In genomic region chr6:136921521-136921935, GRCh38 we compare ENCODE assay signal across 8 cellular contexts. TPM values are rescaled to one million over a fixed set of nuclear protein-coding genes. Genes with fewer than 3 reads are reported as not detected.
DNase-seq lines count a peak whose midpoint lies in the region; ATAC-seq, FAIRE-seq and TF ChIP-seq lines count a peak whose summit lies in the region.

No MANE protein-coding gene starts in this region.

- 0 to 2% (median 1%) methylated on average over 5 to 47 of the region's 47 CpGs for WGBS in stomach, 5 donors

- TF ChIP-seq EP300 in stomach (IDR thresholded peaks at IDR 0.05) = no peak

- no peak for FAIRE-seq in kidney (lab: Jason Lieb, UNC)

- TF ChIP-seq CTCF in astrocyte of the spinal cord (IDR thresholded peaks at IDR 0.05; ENCODE audit: low read depth, low read length) = no peak
- no peak for TF ChIP-seq CTCF in kidney (IDR thresholded peaks at IDR 0.05; ENCODE audit: borderline replicate concordance, extremely low read depth, insufficient read depth)
- no peak for TF ChIP-seq CTCF in stomach (IDR thresholded peaks at IDR 0.05)

- no peaks in the 10 kb centered on the region for H3K36me3 ChIP-seq in kidney (ENCODE audit: control insufficient read depth in 1 of 2, insufficient read depth in 2 of 2, low read length in 2 of 2)
- peaks cover 0 to 6% (median 0%) of the 10 kb centered on the region in 4 donors for H3K36me3 ChIP-seq in stomach

- ATAC-seq in HG03108 (IDR thresholded peaks at IDR 0.05; ENCODE audit: unreplicated experiment) (no peak), HG03442 (IDR thresholded peaks at IDR 0.05; ENCODE audit: unreplicated experiment) (no peak)

- H3K4me1 ChIP-seq in kidney (ENCODE audit: control insufficient read depth in 1 of 2, insufficient read depth in 1 of 2, low read depth in 1 of 2, low read length in 2 of 2) (peaks cover 10 to 16% of the 10 kb centered on the region in 2 donors), stomach (peaks cover 38 to 39% (median 39%) of the 10 kb centered on the region in 4 donors)

- intact Hi-C loops in kidney (cut with DNase I) = no loop called here
- intact Hi-C loops in stomach (cut with DNase I; ENCODE audit: low total_unique reads) = no loop called here

- DNase-seq in EL (peak; percentile 30), HuH-7.5 (ENCODE audit: low spot score) (peak; percentile 38), astrocyte of the spinal cord (ENCODE audit: low read depth, low spot score) (no peak), kidney (no peak), stomach (no peak), foreskin melanocyte (no peak)

- no peaks in the 10 kb centered on the region for H3K9me3 ChIP-seq in kidney (ENCODE audit: control insufficient read depth in 1 of 2, low read length in 2 of 2)
- no peaks in the 10 kb centered on the region for H3K9me3 ChIP-seq in stomach

- H3K27me3 ChIP-seq in stomach = peaks cover 14 to 70% (median 55%) of the 10 kb centered on the region in 3 donors

- no peak for TF ChIP-seq POLR2A in stomach (IDR thresholded peaks at IDR 0.05)

- no peak overlapping the region for H3K9ac ChIP-seq in kidney (ENCODE audit: low read length in 2 of 2)

- H3K4me3 ChIP-seq in astrocyte of the spinal cord (ENCODE audit: low read depth, low read length) (peak overlapping the region; percentile 35), kidney (ENCODE audit: low read length in 2 of 2) (peak overlapping the region; percentile 40 to 50), stomach (peak overlapping the region; percentile 53 to 78 (median 60))

- H3K27ac ChIP-seq in kidney (ENCODE audit: low read depth in 2 of 2, low read length in 2 of 2) (no peak overlapping the region), stomach (peak overlapping the region in 3 of 5 donors; percentile 0 to 25 (median 4))

- in situ Hi-C loops in astrocyte of the spinal cord (cut with HindIII; ENCODE audit: low sequenced_read_pairs) = no loop called here

RNA-seq across cellular contexts. Expression of gene SLC35D3, which starts 0.6 kb away (rescaled TPM):
- not detected for total RNA-seq in kidney
- polyA plus RNA-seq in kidney (ENCODE audit: insufficient read depth, low read depth, low replicate concordance) = not detected
- under 1 TPM in 1 of 5 donors, not detected in 4; 0.18 TPM for total RNA-seq in stomach
- polyA plus RNA-seq in stomach = under 1 TPM in 2 of 3 donors, not detected in 1; 0.08 to 0.31 TPM

Comparison
In these comparisons a context has a peak if more than half of its experiments do, and no peak if none do; other contexts are left out.
1. DNase-seq: peak in EL (single experiment) and HuH-7.5 (single experiment); none in astrocyte of the spinal cord (single experiment), kidney (single experiment), stomach (single experiment) and foreskin melanocyte (single experiment).
2. H3K27ac ChIP-seq: peak in stomach (3 of 5); none in kidney (0 of 2).
3. Peak in every context shown above with its lines, with median percentiles within 50 percentile points of each other: H3K4me3 ChIP-seq.